1 cellular context compared by ENCODE assay signal in genomic region chr12:24937553-24938244, GRCh38.
TF ChIP-seq lines count a peak whose summit lies in the region.

No MANE protein-coding gene starts in this region.

TF ChIP-seq in K562, 482 proteins besides CTCF, POLR2A, EP300 and RAD21 (continued from another document):
- TF ChIP-seq CEBPG (CRISPR knock-in tag; IDR thresholded peaks at IDR 0.05) (no peak), CEBPG (tag; conservative IDR thresholded peaks at IDR 0.05 in 1 of 2, IDR thresholded peaks at IDR 0.05 in 1 of 2) (no peak)
